14 cellular contexts compared by ENCODE assay signal in the genomic region with DNA sequence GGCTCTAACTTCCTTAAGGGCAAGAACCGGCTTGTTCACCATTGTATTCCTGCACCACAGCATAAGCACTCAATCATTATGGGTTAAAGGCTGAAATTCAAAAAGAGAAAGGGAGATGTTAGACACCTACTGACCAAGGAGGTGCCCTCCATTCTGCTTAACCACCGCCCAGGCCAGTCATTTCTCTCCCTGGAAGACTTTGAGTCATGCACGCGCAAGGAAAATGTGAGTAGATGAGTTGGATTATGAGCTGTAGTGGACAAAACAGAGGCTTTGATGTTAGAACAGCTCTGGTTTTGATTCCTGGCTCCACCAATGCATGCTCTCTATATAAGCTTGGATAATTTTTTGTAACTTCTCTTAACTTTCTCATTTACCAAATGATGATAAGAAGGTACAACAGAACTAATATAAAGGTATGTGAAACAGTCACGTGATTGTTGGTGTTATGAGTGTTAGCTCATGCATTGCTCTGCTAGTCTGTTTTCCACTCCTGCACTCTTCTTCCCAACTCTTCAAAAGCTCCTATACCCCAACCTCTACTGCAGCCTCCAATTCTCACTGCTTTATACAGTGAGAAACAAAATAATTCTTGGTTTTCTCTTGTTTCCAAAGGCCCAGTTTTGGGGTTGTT.
DNase-seq lines count a peak whose midpoint lies in the region; ATAC-seq, FAIRE-seq and TF ChIP-seq lines count a peak whose summit lies in the region.
"Had no signal": no experiment of that assay in that cellular context is flagged by ENCODE, and none has a peak within 500 bp of the region (broad histone marks: within the 10 kb centered on the region; RNA-seq: fewer than 3 reads in every experiment).

No MANE protein-coding gene starts in this region.

- TF ChIP-seq RAD21 in K562 (CRISPR knock-in tag; conservative IDR thresholded peaks at IDR 0.05 in 1 of 2, IDR thresholded peaks at IDR 0.05 in 1 of 2): no peak

- H3K4me2 ChIP-seq in K562 (ENCODE audit: insufficient read depth, low read length): no peak overlapping the region

- H3K4me1 ChIP-seq in K562 (replicated peaks in 1 of 2; ENCODE audit: control insufficient read depth in 2 of 2, insufficient read depth in 2 of 2, low read length in 2 of 2): no peaks in the 10 kb centered on the region
- H3K4me1 ChIP-seq: vagina had no signal

- no peaks in the 10 kb centered on the region for H3K9me1 ChIP-seq in K562 (ENCODE audit: control insufficient read depth, insufficient read depth, low read length)

- no peak overlapping the region for H2AFZ ChIP-seq in K562 (ENCODE audit: low read depth, low read length)

- H3K27ac ChIP-seq in K562 (ENCODE audit: extremely low read depth, low read depth, low read length): no peak overlapping the region
- H3K27ac ChIP-seq: vagina had no signal

- CTCF ChIA-PET in K562 (lab: Yijun Ruan, JAX; ENCODE audit: low intra/inter-chr PET ratio): no interaction called here

- no TSS peak for BruUV-seq in K562 (replicated peaks; lab: Mats Ljungman, UMichigan)

- no peaks in the 10 kb centered on the region for H3K36me3 ChIP-seq in K562 (ENCODE audit: control insufficient read depth, insufficient read depth, low read length)
- H3K36me3 ChIP-seq: vagina had no signal

- H3K9me3 ChIP-seq in K562 (replicated peaks; ENCODE audit: control insufficient read depth, insufficient read depth, low read depth, low read length): no peaks in the 10 kb centered on the region
- H3K9me3 ChIP-seq: vagina had no signal

- ATAC-seq in HG02610 (IDR thresholded peaks at IDR 0.05; ENCODE audit: unreplicated experiment) (peak; percentile 46), K562 (no peak), HG03571 (IDR thresholded peaks at IDR 0.05; ENCODE audit: unreplicated experiment) (no peak), omental fat pad (ENCODE audit: low FRiP score) (no peak)
- ATAC-seq: Right ventricle myocardium inferior had no signal

- no peaks in the 10 kb centered on the region for H3K79me2 ChIP-seq in K562 (ENCODE audit: control insufficient read depth, insufficient read depth, low read length)

- in situ Hi-C loops in K562 (cut with MboI): no loop called here

- FAIRE-seq in K562 (lab: Jason Lieb, UNC): no peak

- 29% methylated on average over 5 of the region's 5 CpGs for WGBS in K562 (ENCODE audit: insufficient coverage, low coverage, missing lambda C conversion rate)

- peaks cover 13 to 14% of the 10 kb centered on the region in 2 experiments; a peak in 3 of 5 replicates for H3K27me3 ChIP-seq in K562 (ENCODE audit: control insufficient read depth in 2 of 2, insufficient read depth in 2 of 2, low read length in 2 of 2)
- H3K27me3 ChIP-seq: vagina had no signal

- TF ChIP-seq EP300 in K562 (IDR thresholded peaks at IDR 0.05; ENCODE audit: low read length): no peak

- no peak for TF ChIP-seq CTCF in K562 (IDR thresholded peaks at IDR 0.05 in 2 of 3, conservative IDR thresholded peaks at IDR 0.05 in 1 of 3; ENCODE audit: insufficient read depth in 2 of 3, low read depth in 1 of 3, low read length in 3 of 3)
- no peak for TF ChIP-seq CTCF in omental fat pad (IDR thresholded peaks at IDR 0.05)

- no peak for TF ChIP-seq POLR2A in K562 (conservative IDR thresholded peaks at IDR 0.05)

- H3K9ac ChIP-seq in K562 (ENCODE audit: insufficient read depth in 1 of 2, low read depth in 2 of 2, low read length in 2 of 2): no peak overlapping the region

- no peak overlapping the region for H3K4me3 ChIP-seq in K562
- H3K4me3 ChIP-seq: vagina had no signal

- peak; percentile 0 for DNase-seq in activated CD8-positive, alpha-beta memory T cell treated with anti-CD3 and anti-CD28 coated beads, Interleukin-2, amount 50 U/mL, for 24 hours (ENCODE audit: extremely low read depth)
- DNase-seq in activated CD8-positive, alpha-beta memory T cell treated with anti-CD3 and anti-CD28 coated beads, Interleukin-2, amount 50 U/mL, for 48 hours: no peak
- DNase-seq in K562 (ENCODE audit: extremely low read depth in 1 of 4, low spot score in 3 of 4) (no peak), omental fat pad (ENCODE audit: low spot score) (no peak), NOMO-1 (lab: John Stamatoyannopoulos, UW; ENCODE audit: unreplicated experiment in 2 of 2) (no peak)
- DNase-seq in stimulated activated CD4-positive, alpha-beta T cell treated with anti-CD3 and anti-CD28 coated beads, TNF-alpha, amount 100 ng/mL, for 48 hours (ENCODE audit: low read depth in 3 of 3): peak; percentile 8 to 54 (median 27)
- DNase-seq: activated CD8-positive, alpha-beta memory T cell treated with anti-CD3 and anti-CD28 coated beads for 24 hours; amniotic stem cell; HFFc6; NCI-H82 had no signal

- no peaks in the 10 kb centered on the region; the same call in 1 of the 2 replicates for H4K20me1 ChIP-seq in K562 (replicated peaks; ENCODE audit: control insufficient read depth, insufficient read depth, low read length)

- POLR2A ChIA-PET in K562 (lab: Yijun Ruan, JAX): no interaction called here

- intact Hi-C loops in K562 (cut with micrococcal nuclease): no loop called here

TF ChIP-seq in K562, 482 proteins besides CTCF, POLR2A, EP300 and RAD21:
- TF ChIP-seq POLR2AphosphoS2 (IDR thresholded peaks at IDR 0.05; ENCODE audit: low read length) (no peak), RAD51 (IDR thresholded peaks at IDR 0.05; ENCODE audit: borderline replicate concordance, low read depth) (peak; percentile 68), TFE3 (CRISPR knock-in tag; IDR thresholded peaks at IDR 0.05) (peak; percentile 92)

Comparison
In these comparisons a context has a peak if more than half of its experiments do, and no peak if none do; other contexts are left out.
1. DNase-seq: peak in activated CD8-positive, alpha-beta memory T cell treated with anti-CD3 and anti-CD28 coated beads, Interleukin-2, amount 50 U/mL, for 24 hours (single experiment) and stimulated activated CD4-positive, alpha-beta T cell treated with anti-CD3 and anti-CD28 coated beads, TNF-alpha, amount 100 ng/mL, for 48 hours (3 of 3); none in activated CD8-positive, alpha-beta memory T cell treated with anti-CD3 and anti-CD28 coated beads, Interleukin-2, amount 50 U/mL, for 48 hours (single experiment), K562 (0 of 4), omental fat pad (single experiment) and NOMO-1 (0 of 2).